Comparison of ENCODE assay signal across 20 cellular contexts in the genomic region with DNA sequence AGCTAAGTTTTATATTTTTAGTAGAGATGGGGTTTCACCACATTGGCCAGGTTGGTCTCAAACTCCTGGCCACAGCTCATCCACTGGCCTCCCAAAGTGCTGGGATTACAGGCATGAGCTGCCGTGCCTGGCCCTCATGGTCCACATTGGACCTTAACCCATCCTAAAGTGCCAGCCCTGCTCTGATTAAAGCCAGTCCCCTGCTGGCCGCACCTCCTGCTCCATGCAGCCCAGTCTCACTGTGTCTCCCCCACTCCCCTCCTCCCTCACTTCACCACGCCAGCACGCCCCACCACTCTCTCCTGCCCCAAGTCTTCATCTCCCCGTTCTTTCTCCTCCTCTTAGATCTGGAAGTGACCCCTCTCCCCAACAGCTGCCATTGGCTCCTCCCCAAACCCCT. TPM values are rescaled to one million over a fixed set of nuclear protein-coding genes. Genes with fewer than 3 reads are reported as not detected.
"Had no signal": no experiment of that assay in that cellular context is flagged by ENCODE, and none has a peak within 500 bp of the region (broad histone marks: within the 10 kb centered on the region; RNA-seq: fewer than 3 reads in every experiment).

No MANE protein-coding gene starts in this region.

- H3K27ac ChIP-seq: HL-60 had no signal

- H3K9me2 ChIP-seq: SK-N-SH had no signal

- H3K4me2 ChIP-seq: SK-N-SH had no signal

- FAIRE-seq: HTR-8/SVneo, RCC 7860 had no signal

- H3K9me3 ChIP-seq: SK-N-SH had no signal

- DNase-seq: KBM-7, MV-4-11, NCI-H1048, NCI-H1105 treated with DMSO at 0.1 percent for 48 hours, NCI-H1417 treated with DMSO at 0.1 percent for 48 hours, NCI-H146, NCI-H1930, NCI-H2107, NCI-H2227 treated with DMSO at 0.1 percent for 48 hours, NCI-H524, NCI-H526 treated with DMSO at 0.1 percent for 48 hours, NCI-H748 treated with DMSO at 0.1 percent for 48 hours, RPMI8226, SHP77, SK-N-SH, T-helper 1 cell had no signal

RNA-seq across cellular contexts. Expression of gene SYNE4, which starts 30.3 kb away (rescaled TPM):
- total RNA-seq: SK-MEL-5 had no signal
